Comparison of ENCODE assay signal across 1 cellular context in the genomic region with DNA sequence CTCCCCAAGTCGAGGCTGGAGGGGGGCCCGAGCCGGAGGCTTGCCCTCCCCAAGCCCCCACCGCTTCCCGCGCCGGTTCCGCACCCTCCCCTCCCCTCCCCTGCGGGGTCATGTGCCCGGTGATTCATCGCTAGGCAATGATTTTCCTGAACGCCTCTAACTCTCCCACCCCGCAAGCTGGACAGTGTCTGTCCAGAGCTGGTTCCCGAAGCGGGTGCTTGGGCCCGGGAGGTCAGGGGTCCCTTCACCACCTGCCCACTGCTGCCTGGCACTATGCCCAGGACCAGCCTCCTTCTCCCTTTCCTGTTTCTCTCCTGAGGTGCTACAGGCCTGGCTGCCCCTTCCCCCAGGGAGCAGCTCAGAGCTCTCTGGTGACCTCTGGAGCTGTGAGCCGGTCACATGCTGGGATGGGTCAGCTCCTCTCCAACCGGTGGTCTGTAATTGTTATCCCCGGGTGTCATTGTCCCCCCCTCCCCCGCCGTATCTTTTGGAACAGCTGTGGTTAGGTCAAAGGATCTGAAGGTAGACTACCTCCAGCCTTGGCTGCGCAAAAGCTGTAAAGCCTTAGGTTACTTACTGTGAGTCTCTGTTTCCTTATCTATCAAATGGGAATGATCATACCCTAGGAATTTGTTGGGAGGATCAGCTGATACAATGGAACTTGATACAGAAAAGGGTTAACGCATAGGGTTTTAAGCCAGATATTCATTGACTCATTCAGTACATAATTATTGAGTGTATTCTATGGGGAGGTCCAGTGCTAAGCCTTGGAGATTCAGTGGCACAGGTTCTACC.
TF ChIP-seq lines count a peak whose summit lies in the region.

No MANE protein-coding gene starts in this region.

TF ChIP-seq in K562, 482 proteins besides CTCF, POLR2A, EP300 and RAD21 (continued from another document and continues in another):
- TF ChIP-seq, protein P1, sequence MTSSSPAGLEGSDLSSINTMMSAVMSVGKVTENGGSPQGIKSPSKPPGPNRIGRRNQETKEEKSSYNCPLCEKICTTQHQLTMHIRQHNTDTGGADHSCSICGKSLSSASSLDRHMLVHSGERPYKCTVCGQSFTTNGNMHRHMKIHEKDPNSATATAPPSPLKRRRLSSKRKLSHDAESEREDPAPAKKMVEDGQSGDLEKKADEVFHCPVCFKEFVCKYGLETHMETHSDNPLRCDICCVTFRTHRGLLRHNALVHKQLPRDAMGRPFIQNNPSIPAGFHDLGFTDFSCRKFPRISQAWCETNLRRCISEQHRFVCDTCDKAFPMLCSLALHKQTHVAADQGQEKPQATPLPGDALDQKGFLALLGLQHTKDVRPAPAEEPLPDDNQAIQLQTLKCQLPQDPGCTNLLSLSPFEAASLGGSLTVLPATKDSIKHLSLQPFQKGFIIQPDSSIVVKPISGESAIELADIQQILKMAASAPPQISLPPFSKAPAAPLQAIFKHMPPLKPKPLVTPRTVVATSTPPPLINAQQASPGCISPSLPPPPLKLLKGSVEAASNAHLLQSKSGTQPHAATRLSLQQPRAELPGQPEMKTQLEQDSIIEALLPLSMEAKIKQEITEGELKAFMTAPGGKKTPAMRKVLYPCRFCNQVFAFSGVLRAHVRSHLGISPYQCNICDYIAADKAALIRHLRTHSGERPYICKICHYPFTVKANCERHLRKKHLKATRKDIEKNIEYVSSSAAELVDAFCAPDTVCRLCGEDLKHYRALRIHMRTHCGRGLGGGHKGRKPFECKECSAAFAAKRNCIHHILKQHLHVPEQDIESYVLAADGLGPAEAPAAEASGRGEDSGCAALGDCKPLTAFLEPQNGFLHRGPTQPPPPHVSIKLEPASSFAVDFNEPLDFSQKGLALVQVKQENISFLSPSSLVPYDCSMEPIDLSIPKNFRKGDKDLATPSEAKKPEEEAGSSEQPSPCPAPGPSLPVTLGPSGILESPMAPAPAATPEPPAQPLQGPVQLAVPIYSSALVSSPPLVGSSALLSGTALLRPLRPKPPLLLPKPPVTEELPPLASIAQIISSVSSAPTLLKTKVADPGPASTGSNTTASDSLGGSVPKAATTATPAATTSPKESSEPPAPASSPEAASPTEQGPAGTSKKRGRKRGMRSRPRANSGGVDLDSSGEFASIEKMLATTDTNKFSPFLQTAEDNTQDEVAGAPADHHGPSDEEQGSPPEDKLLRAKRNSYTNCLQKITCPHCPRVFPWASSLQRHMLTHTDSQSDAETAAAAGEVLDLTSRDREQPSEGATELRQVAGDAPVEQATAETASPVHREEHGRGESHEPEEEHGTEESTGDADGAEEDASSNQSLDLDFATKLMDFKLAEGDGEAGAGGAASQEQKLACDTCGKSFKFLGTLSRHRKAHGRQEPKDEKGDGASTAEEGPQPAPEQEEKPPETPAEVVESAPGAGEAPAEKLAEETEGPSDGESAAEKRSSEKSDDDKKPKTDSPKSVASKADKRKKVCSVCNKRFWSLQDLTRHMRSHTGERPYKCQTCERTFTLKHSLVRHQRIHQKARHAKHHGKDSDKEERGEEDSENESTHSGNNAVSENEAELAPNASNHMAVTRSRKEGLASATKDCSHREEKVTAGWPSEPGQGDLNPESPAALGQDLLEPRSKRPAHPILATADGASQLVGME (CRISPR knock-in tag; IDR thresholded peaks at IDR 0.05) = no peak
- TF ChIP-seq, protein P2, sequence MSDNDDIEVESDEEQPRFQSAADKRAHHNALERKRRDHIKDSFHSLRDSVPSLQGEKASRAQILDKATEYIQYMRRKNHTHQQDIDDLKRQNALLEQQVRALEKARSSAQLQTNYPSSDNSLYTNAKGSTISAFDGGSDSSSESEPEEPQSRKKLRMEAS (CRISPR knock-in tag; IDR thresholded peaks at IDR 0.05) = no peak
- TF ChIP-seq ZNF668 (CRISPR knock-in tag; IDR thresholded peaks at IDR 0.05) = no peak
- TF ChIP-seq, protein P3, sequence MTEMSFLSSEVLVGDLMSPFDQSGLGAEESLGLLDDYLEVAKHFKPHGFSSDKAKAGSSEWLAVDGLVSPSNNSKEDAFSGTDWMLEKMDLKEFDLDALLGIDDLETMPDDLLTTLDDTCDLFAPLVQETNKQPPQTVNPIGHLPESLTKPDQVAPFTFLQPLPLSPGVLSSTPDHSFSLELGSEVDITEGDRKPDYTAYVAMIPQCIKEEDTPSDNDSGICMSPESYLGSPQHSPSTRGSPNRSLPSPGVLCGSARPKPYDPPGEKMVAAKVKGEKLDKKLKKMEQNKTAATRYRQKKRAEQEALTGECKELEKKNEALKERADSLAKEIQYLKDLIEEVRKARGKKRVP (CRISPR knock-in tag; IDR thresholded peaks at IDR 0.05) = no peak
- TF ChIP-seq EGR1 (conservative IDR thresholded peaks at IDR 0.05) = no peak
- no peak for TF ChIP-seq ZNF445 (CRISPR knock-in tag; IDR thresholded peaks at IDR 0.05; ENCODE audit: low read depth)
- TF ChIP-seq, protein P4, sequence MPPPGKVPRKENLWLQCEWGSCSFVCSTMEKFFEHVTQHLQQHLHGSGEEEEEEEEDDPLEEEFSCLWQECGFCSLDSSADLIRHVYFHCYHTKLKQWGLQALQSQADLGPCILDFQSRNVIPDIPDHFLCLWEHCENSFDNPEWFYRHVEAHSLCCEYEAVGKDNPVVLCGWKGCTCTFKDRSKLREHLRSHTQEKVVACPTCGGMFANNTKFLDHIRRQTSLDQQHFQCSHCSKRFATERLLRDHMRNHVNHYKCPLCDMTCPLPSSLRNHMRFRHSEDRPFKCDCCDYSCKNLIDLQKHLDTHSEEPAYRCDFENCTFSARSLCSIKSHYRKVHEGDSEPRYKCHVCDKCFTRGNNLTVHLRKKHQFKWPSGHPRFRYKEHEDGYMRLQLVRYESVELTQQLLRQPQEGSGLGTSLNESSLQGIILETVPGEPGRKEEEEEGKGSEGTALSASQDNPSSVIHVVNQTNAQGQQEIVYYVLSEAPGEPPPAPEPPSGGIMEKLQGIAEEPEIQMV (tag; conservative IDR thresholded peaks at IDR 0.05; ENCODE audit: low read depth) = no peak
- TF ChIP-seq FOSL1 (tag; conservative IDR thresholded peaks at IDR 0.05) = peak; percentile 98
- TF ChIP-seq, protein P5, sequence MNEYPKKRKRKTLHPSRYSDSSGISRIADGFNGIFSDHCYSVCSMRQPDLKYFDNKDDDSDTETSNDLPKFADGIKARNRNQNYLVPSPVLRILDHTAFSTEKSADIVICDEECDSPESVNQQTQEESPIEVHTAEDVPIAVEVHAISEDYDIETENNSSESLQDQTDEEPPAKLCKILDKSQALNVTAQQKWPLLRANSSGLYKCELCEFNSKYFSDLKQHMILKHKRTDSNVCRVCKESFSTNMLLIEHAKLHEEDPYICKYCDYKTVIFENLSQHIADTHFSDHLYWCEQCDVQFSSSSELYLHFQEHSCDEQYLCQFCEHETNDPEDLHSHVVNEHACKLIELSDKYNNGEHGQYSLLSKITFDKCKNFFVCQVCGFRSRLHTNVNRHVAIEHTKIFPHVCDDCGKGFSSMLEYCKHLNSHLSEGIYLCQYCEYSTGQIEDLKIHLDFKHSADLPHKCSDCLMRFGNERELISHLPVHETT (CRISPR knock-in tag; conservative IDR thresholded peaks at IDR 0.05 in 1 of 2, IDR thresholded peaks at IDR 0.05 in 1 of 2) = peak in 1 of 2 experiments; percentile 57; a peak in 2 of 4 replicates
- no peak for TF ChIP-seq CEBPB (tag; IDR thresholded peaks at IDR 0.05)
- TF ChIP-seq, protein P6, sequence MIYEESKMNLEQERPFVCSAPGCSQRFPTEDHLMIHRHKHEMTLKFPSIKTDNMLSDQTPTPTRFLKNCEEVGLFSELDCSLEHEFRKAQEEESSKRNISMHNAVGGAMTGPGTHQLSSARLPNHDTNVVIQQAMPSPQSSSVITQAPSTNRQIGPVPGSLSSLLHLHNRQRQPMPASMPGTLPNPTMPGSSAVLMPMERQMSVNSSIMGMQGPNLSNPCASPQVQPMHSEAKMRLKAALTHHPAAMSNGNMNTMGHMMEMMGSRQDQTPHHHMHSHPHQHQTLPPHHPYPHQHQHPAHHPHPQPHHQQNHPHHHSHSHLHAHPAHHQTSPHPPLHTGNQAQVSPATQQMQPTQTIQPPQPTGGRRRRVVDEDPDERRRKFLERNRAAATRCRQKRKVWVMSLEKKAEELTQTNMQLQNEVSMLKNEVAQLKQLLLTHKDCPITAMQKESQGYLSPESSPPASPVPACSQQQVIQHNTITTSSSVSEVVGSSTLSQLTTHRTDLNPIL (CRISPR knock-in tag; IDR thresholded peaks at IDR 0.05) = no peak
- TF ChIP-seq, protein P7, sequence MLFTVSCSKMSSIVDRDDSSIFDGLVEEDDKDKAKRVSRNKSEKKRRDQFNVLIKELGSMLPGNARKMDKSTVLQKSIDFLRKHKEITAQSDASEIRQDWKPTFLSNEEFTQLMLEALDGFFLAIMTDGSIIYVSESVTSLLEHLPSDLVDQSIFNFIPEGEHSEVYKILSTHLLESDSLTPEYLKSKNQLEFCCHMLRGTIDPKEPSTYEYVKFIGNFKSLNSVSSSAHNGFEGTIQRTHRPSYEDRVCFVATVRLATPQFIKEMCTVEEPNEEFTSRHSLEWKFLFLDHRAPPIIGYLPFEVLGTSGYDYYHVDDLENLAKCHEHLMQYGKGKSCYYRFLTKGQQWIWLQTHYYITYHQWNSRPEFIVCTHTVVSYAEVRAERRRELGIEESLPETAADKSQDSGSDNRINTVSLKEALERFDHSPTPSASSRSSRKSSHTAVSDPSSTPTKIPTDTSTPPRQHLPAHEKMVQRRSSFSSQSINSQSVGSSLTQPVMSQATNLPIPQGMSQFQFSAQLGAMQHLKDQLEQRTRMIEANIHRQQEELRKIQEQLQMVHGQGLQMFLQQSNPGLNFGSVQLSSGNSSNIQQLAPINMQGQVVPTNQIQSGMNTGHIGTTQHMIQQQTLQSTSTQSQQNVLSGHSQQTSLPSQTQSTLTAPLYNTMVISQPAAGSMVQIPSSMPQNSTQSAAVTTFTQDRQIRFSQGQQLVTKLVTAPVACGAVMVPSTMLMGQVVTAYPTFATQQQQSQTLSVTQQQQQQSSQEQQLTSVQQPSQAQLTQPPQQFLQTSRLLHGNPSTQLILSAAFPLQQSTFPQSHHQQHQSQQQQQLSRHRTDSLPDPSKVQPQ (CRISPR knock-in tag; IDR thresholded peaks at IDR 0.05; ENCODE audit: borderline replicate concordance) = no peak
- TF ChIP-seq, protein P8, sequence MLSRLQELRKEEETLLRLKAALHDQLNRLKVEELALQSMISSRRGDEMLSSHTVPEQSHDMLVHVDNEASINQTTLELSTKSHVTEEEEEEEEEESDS (CRISPR knock-in tag; IDR thresholded peaks at IDR 0.05) = no peak
- TF ChIP-seq SMARCB1 (IDR thresholded peaks at IDR 0.05; ENCODE audit: insufficient read length, low read depth) = no peak
- TF ChIP-seq ZNF764 (CRISPR knock-in tag; IDR thresholded peaks at IDR 0.05; ENCODE audit: low read depth) = no peak
- TF ChIP-seq PHB (CRISPR knock-in tag; IDR thresholded peaks at IDR 0.05) = no peak
- TF ChIP-seq CCAR2 (IDR thresholded peaks at IDR 0.05; ENCODE audit: low read depth, low read length) = no peak
- TF ChIP-seq, protein P9, sequence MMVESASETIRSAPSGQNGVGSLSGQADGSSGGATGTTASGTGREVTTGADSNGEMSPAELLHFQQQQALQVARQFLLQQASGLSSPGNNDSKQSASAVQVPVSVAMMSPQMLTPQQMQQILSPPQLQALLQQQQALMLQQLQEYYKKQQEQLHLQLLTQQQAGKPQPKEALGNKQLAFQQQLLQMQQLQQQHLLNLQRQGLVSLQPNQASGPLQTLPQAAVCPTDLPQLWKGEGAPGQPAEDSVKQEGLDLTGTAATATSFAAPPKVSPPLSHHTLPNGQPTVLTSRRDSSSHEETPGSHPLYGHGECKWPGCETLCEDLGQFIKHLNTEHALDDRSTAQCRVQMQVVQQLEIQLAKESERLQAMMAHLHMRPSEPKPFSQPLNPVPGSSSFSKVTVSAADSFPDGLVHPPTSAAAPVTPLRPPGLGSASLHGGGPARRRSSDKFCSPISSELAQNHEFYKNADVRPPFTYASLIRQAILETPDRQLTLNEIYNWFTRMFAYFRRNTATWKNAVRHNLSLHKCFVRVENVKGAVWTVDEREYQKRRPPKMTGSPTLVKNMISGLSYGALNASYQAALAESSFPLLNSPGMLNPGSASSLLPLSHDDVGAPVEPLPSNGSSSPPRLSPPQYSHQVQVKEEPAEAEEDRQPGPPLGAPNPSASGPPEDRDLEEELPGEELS (CRISPR knock-in tag; IDR thresholded peaks at IDR 0.05; ENCODE audit: borderline replicate concordance) = no peak
- TF ChIP-seq RBM22 (IDR thresholded peaks at IDR 0.05; ENCODE audit: low read depth, low read length, poor library complexity, severe bottlenecking) = no peak
- TF ChIP-seq ZNF212 (CRISPR knock-in tag; IDR thresholded peaks at IDR 0.05) = no peak
- TF ChIP-seq MYC (IDR thresholded peaks at IDR 0.05; ENCODE audit: low read depth, low read length) = no peak; the same call in 1 of the 2 replicates
- TF ChIP-seq MYC (CRISPR knock-in tag; IDR thresholded peaks at IDR 0.05; ENCODE audit: borderline replicate concordance, low read depth) = peak; percentile 46; the same call in 1 of the 2 replicates
